Comparison of ENCODE assay signal across 28 cellular contexts in genomic region chr11:73944901-73945300, GRCh38.
"Had no signal": no experiment of that assay in that cellular context is flagged by ENCODE, and none has a peak within 500 bp of the region (broad histone marks: within the 10 kb centered on the region; RNA-seq: fewer than 3 reads in every experiment).

No MANE protein-coding gene starts in this region.

- H3K4me3 ChIP-seq: adrenal gland, ascending aorta, body of pancreas, breast epithelium, cardiac muscle cell had no signal

- DNase-seq: activated effector memory CD4-positive, alpha-beta T cell treated with anti-CD3 and anti-CD28 coated beads, Interleukin-2, amount 50 U/mL, for 16 hours; activated effector memory CD4-positive, alpha-beta T cell treated with Interleukin-2 at 50 U/mL for 16 hours; activated gamma-delta T cell; activated gamma-delta T cell treated with Interleukin-2 at 50 U/mL for 16 hours; activated naive CD4-positive, alpha-beta T cell; activated naive CD4-positive, alpha-beta T cell treated with anti-CD3 and anti-CD28 coated beads for 36 hours; activated naive CD4-positive, alpha-beta T cell treated with anti-CD3 and anti-CD28 coated beads, Interleukin-2, amount 10 ng/mL, durations not matched to agents 7 days and 5 days; activated naive CD4-positive, alpha-beta T cell treated with anti-CD3 and anti-CD28 coated beads, Interleukin-2, amount 50 U/mL, for 16 hours; activated naive CD4-positive, alpha-beta T cell treated with Interleukin-2 at 50 U/mL for 16 hours; activated naive CD8-positive, alpha-beta T cell treated with anti-CD3 and anti-CD28 coated beads for 36 hours; activated naive CD8-positive, alpha-beta T cell treated with anti-CD3 and anti-CD28 coated beads, Interleukin-2, amount 10 ng/mL, durations not matched to agents 7 days and 5 days; activated naive CD8-positive, alpha-beta T cell treated with anti-CD3 and anti-CD28 coated beads, Interleukin-2, amount 50 U/mL, for 24 hours; activated T-cell treated with anti-CD3 and anti-CD28 coated beads, Interleukin-2, amount 50 U/mL, for 24 hours; activated T-cell treated with anti-CD3 and anti-CD28 coated beads, Interleukin-2, amount 50 U/mL, for 4 hours; activated T-cell treated with anti-CD3 and anti-CD28 coated beads, Interleukin-2, amount 50 U/mL, for 48 hours; activated T-cell treated with anti-CD3 and anti-CD28 coated beads, Interleukin-2, amount 50 U/mL, for 72 hours; adrenal gland; amniotic stem cell; anterior cingulate cortex; aorta; body of pancreas; brain microvascular endothelial cell; caudate nucleus; central memory CD4-positive, alpha-beta T cell; cerebellar nuclear complex had no signal

- H3K27ac ChIP-seq: adrenal gland, ascending aorta, body of pancreas, brain microvascular endothelial cell, breast epithelium, cardiac muscle cell had no signal

- H3K4me1 ChIP-seq: adrenal gland, ascending aorta, body of pancreas, breast epithelium had no signal

- H3K27me3 ChIP-seq: adrenal gland, ascending aorta, body of pancreas, brain microvascular endothelial cell, breast epithelium, cardiac muscle cell had no signal

- H3K9me3 ChIP-seq: adrenal gland, ascending aorta, body of pancreas, breast epithelium had no signal

- H3K36me3 ChIP-seq: adrenal gland, ascending aorta, brain microvascular endothelial cell, breast epithelium, cardiac muscle cell had no signal
